Comparison of ENCODE assay signal across 1 cellular context in genomic region chr10:30557884-30558283, GRCh38.
TF ChIP-seq lines count a peak whose summit lies in the region.

No MANE protein-coding gene starts in this region.

TF ChIP-seq in WTC11, 78 proteins besides CTCF, POLR2A, EP300 and RAD21 (continued from another document):
- no peak for TF ChIP-seq ARID4B (CRISPR knock-in tag; IDR thresholded peaks at IDR 0.05; ENCODE audit: borderline replicate concordance)
- no peak for TF ChIP-seq KAT7 (CRISPR knock-in tag; IDR thresholded peaks at IDR 0.05; ENCODE audit: borderline replicate concordance)
- TF ChIP-seq ELF4 (CRISPR knock-in tag; IDR thresholded peaks at IDR 0.05; ENCODE audit: low read depth): no peak
- no peak for TF ChIP-seq TP53 (CRISPR knock-in tag; IDR thresholded peaks at IDR 0.05)
- TF ChIP-seq ZNF281 (CRISPR knock-in tag; IDR thresholded peaks at IDR 0.05): no peak
